Comparison of ENCODE assay signal across 16 cellular contexts in the genomic region with DNA sequence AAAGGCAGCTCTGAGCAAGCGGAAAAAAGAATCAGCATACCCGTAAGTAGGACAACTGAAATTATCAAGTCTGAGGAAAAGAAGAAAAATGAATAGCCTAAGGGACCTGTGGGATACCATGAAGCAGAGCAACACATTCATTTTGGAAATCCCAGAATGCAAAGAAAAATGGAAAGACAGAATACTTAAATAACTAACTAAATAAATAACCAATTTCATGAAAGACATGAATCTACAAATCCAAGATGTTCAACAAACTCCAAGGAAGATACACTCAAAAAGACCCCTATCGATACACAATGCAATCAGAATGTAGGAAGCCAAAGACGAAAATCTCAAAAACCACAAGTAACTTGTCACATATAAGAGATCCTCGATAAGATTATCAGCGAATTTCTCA.
A peak's percentile ranks its signal among the peaks of the same experiment; 100 is the strongest.
DNase-seq lines count a peak whose midpoint lies in the region; ATAC-seq and TF ChIP-seq lines count a peak whose summit lies in the region.
"Had no signal": no experiment of that assay in that cellular context is flagged by ENCODE, and none has a peak within 500 bp of the region (broad histone marks: within the 10 kb centered on the region; RNA-seq: fewer than 3 reads in every experiment).

No MANE protein-coding gene starts in this region.

- peaks cover 6% of the 10 kb centered on the region for H3K9me3 Mint-ChIP-seq in central memory CD8-positive, alpha-beta T cell
- peaks cover 6 to 7% of the 10 kb centered on the region in 2 donors for H3K9me3 Mint-ChIP-seq in stimulated activated naive B cell treated with anti-CD40 and anti-IgM and Interleukin-4, amounts not matched to agents 10 μg/mL and 1 μg/mL and 100 μg/mL, for 72 hours

- no peak for TF ChIP-seq CTCF in HEK293 (tag by site-specific recombination; IDR thresholded peaks at IDR 0.05)
- TF ChIP-seq CTCF in PC-9 (conservative IDR thresholded peaks at IDR 0.05) = no peak
- TF ChIP-seq CTCF in heart left ventricle (IDR thresholded peaks at IDR 0.05) = no peak

- no peak overlapping the region for H2AFZ ChIP-seq in PC-9
- H2AFZ ChIP-seq: GM23248 had no signal

- H3K36me3 ChIP-seq in HEK293 (ENCODE audit: control insufficient read depth in 2 of 2, insufficient read depth in 1 of 2, low read length in 2 of 2) (peaks cover 7 to 25% of the 10 kb centered on the region in 2 experiments), PC-9 (ENCODE audit: low read depth) (peaks cover 26% of the 10 kb centered on the region), heart left ventricle (peaks cover 0 to 46% (median 18%) of the 10 kb centered on the region in 9 donors)

- BruUV-seq in PC-9 (replicated peaks; lab: Mats Ljungman, UMichigan) = no TSS peak

- H3K4me1 ChIP-seq in HEK293 (ENCODE audit: control insufficient read depth, insufficient read depth, low read length) (peaks cover 4% of the 10 kb centered on the region; the same call in 1 of the 2 replicates), PC-9 (replicated peaks; ENCODE audit: insufficient read depth) (no peaks in the 10 kb centered on the region), heart left ventricle (peaks cover 0 to 31% (median 14%) of the 10 kb centered on the region in 12 donors), right cardiac atrium (ENCODE audit: control insufficient read depth, insufficient read depth, low read length) (peaks cover 2% of the 10 kb centered on the region)
- H3K4me1 ChIP-seq: BLaER1, HAP-1 had no signal

- peak overlapping the region; percentile 51 for H3K27ac Mint-ChIP-seq in central memory CD8-positive, alpha-beta T cell (ENCODE audit: low read depth)
- peak overlapping the region; percentile 27 for H3K27ac Mint-ChIP-seq in stimulated activated naive B cell treated with anti-CD40 and anti-IgM and Interleukin-4, amounts not matched to agents 10 μg/mL and 1 μg/mL and 100 μg/mL, for 72 hours

- H3K4me3 Mint-ChIP-seq in central memory CD8-positive, alpha-beta T cell = no peak overlapping the region
- H3K4me3 Mint-ChIP-seq in stimulated activated naive B cell treated with anti-CD40 and anti-IgM and Interleukin-4, amounts not matched to agents 10 μg/mL and 1 μg/mL and 100 μg/mL, for 72 hours = no peak overlapping the region
- H3K4me3 Mint-ChIP-seq: CD14-positive monocyte had no signal

- intact Hi-C loops in PC-9 (cut with micrococcal nuclease; ENCODE audit: unreplicated experiment) = loop anchor here (10.0 kb wide), 1 partner anchor 281 kb away; no protein-coding TSS in a partner anchor
- intact Hi-C loops in heart left ventricle (cut with DNase I) = loop anchor here in 2 of 10 donors (10.0 kb wide), 1 partner anchor 121 kb away; a partner anchor contains a TSS
- intact Hi-C loops in right cardiac atrium (cut with DNase I) = no loop called here

- no peaks in the 10 kb centered on the region for H4K20me1 ChIP-seq in PC-9 (ENCODE audit: insufficient read depth)

- H3K9me3 ChIP-seq in HEK293 (ENCODE audit: control insufficient read depth, insufficient read depth, low read depth, low read length) = no peaks in the 10 kb centered on the region
- peaks cover 18% of the 10 kb centered on the region for H3K9me3 ChIP-seq in PC-9 (ENCODE audit: insufficient read depth, low read depth)
- H3K9me3 ChIP-seq in heart left ventricle = peaks cover 0 to 22% (median 11%) of the 10 kb centered on the region in 12 donors
- H3K9me3 ChIP-seq in right cardiac atrium (ENCODE audit: control insufficient read depth, low read length) = peaks cover 2% of the 10 kb centered on the region

- H3K4me2 ChIP-seq in PC-9 = no peak overlapping the region
- H3K4me2 ChIP-seq: BLaER1 had no signal

- no peaks in the 10 kb centered on the region for H3K27me3 ChIP-seq in PC-9 (ENCODE audit: insufficient read depth, low read depth)
- no peaks in the 10 kb centered on the region for H3K27me3 ChIP-seq in heart left ventricle
- H3K27me3 ChIP-seq in right cardiac atrium (ENCODE audit: control insufficient read depth, insufficient read depth) = no peaks in the 10 kb centered on the region
- H3K27me3 ChIP-seq: BLaER1 had no signal

- DNase-seq in PC-9 (no peak), heart left ventricle (no peak), NCI-H526 (lab: John Stamatoyannopoulos, UW) (no peak), right cardiac atrium (no peak)
- no peak for DNase-seq in central memory CD8-positive, alpha-beta T cell (ENCODE audit: low spot score in 2 of 2)
- DNase-seq in stimulated activated naive B cell treated with anti-CD40 and anti-IgM and Interleukin-4, amounts not matched to agents 10 μg/mL and 1 μg/mL and 100 μg/mL, for 72 hours = no peak
- DNase-seq: 8988T; CD4-positive, alpha-beta memory T cell; DMS153; DMS79; GDM1 had no signal

- H3K27me3 Mint-ChIP-seq in central memory CD8-positive, alpha-beta T cell = no peaks in the 10 kb centered on the region
- no peaks in the 10 kb centered on the region for H3K27me3 Mint-ChIP-seq in stimulated activated naive B cell treated with anti-CD40 and anti-IgM and Interleukin-4, amounts not matched to agents 10 μg/mL and 1 μg/mL and 100 μg/mL, for 72 hours
- H3K27me3 Mint-ChIP-seq: CD4-positive, alpha-beta memory T cell had no signal

- peaks cover 44% of the 10 kb centered on the region for H3K4me1 Mint-ChIP-seq in central memory CD8-positive, alpha-beta T cell
- peaks cover 15 to 19% of the 10 kb centered on the region in 2 donors for H3K4me1 Mint-ChIP-seq in stimulated activated naive B cell treated with anti-CD40 and anti-IgM and Interleukin-4, amounts not matched to agents 10 μg/mL and 1 μg/mL and 100 μg/mL, for 72 hours

- WGBS in heart left ventricle, 4 donors = 98 to 99% (median 99%) methylated on average over 6 of the region's 6 CpGs
- 98% methylated on average over 6 of the region's 6 CpGs for WGBS in right cardiac atrium

- peaks cover 27% of the 10 kb centered on the region for H3K79me2 ChIP-seq in PC-9 (ENCODE audit: low read depth)

- H3K36me3 Mint-ChIP-seq in central memory CD8-positive, alpha-beta T cell (ENCODE audit: insufficient read depth) = peaks cover 40% of the 10 kb centered on the region
- H3K36me3 Mint-ChIP-seq in stimulated activated naive B cell treated with anti-CD40 and anti-IgM and Interleukin-4, amounts not matched to agents 10 μg/mL and 1 μg/mL and 100 μg/mL, for 72 hours = peaks cover 46 to 67% of the 10 kb centered on the region in 2 donors

- CTCF ChIA-PET in HEK293 (lab: Yijun Ruan, JAX) = interaction anchor here (0.6 kb wide), 1 partner anchor 305 kb away, joined by 3 read pairs; no protein-coding TSS in a partner anchor
- CTCF ChIA-PET in PC-9 (lab: Charles Lee) = no interaction called here

- POLR2A ChIA-PET in HEK293 (lab: Yijun Ruan, JAX) (no interaction called here), PC-9 (lab: Charles Lee; ENCODE audit: unreplicated experiment) (no interaction called here)

- no peak for ATAC-seq in central memory CD8-positive, alpha-beta T cell (replicated peaks; ENCODE audit: extremely low read depth, poor library complexity, severe bottlenecking)
- ATAC-seq in stimulated activated naive B cell treated with anti-CD40 and anti-IgM and Interleukin-4, amounts not matched to agents 10 μg/mL and 1 μg/mL and 100 μg/mL, for 72 hours (replicated peaks) = no peak
- ATAC-seq in heart left ventricle = no peak
- ATAC-seq in right cardiac atrium = no peak

- H3F3A ChIP-seq in PC-9 (ENCODE audit: insufficient read depth, low read depth) = peaks cover 11% of the 10 kb centered on the region; the same call in 1 of the 2 replicates

- TF ChIP-seq POLR2A in heart left ventricle (IDR thresholded peaks at IDR 0.05) = no peak

- H3K27ac ChIP-seq in HEK293 (ENCODE audit: extremely low read depth, low read depth, low read length) (no peak overlapping the region), PC-9 (no peak overlapping the region), heart left ventricle (no peak overlapping the region), right cardiac atrium (ENCODE audit: low read length) (no peak overlapping the region)
- H3K27ac ChIP-seq: BLaER1, GM23248 had no signal

- H3K9me2 ChIP-seq in PC-9 (ENCODE audit: insufficient read depth) = no peaks in the 10 kb centered on the region

- H3K4me3 ChIP-seq in HEK293 (ENCODE audit: low read depth, low read length) = no peak overlapping the region
- H3K4me3 ChIP-seq in PC-9 = peak overlapping the region; percentile 9; the same call in 1 of the 2 replicates
- no peak overlapping the region for H3K4me3 ChIP-seq in heart left ventricle
- no peak overlapping the region for H3K4me3 ChIP-seq in right cardiac atrium (ENCODE audit: low read length)
- H3K4me3 ChIP-seq: BLaER1, GM23248, HAP-1 had no signal

TF ChIP-seq in HEK293, 187 proteins besides CTCF, POLR2A, EP300 and RAD21:
- no peak for TF ChIP-seq ZNF677 (tag by site-specific recombination; IDR thresholded peaks at IDR 0.05)
- peak; percentile 100 for TF ChIP-seq ZNF558 (tag by site-specific recombination; IDR thresholded peaks at IDR 0.05)
- TF ChIP-seq, protein P1, sequence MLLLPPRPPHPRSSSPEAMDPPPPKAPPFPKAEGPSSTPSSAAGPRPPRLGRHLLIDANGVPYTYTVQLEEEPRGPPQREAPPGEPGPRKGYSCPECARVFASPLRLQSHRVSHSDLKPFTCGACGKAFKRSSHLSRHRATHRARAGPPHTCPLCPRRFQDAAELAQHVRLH (tag by site-specific recombination; IDR thresholded peaks at IDR 0.05) = no peak
